Comparison of ENCODE assay signal across 2 cellular contexts in genomic region chr4:7394681-7395451, GRCh38.
TF ChIP-seq lines count a peak whose summit lies in the region.

No MANE protein-coding gene starts in this region.

TF ChIP-seq in SK-N-SH, 30 proteins besides CTCF, POLR2A, EP300 and RAD21:
- no peak for TF ChIP-seq FOXJ3 (CRISPR knock-in tag; IDR thresholded peaks at IDR 0.05)
- TF ChIP-seq RCOR1 (IDR thresholded peaks at IDR 0.05; ENCODE audit: low read length): no peak
- TF ChIP-seq ZBTB33 (IDR thresholded peaks at IDR 0.05; ENCODE audit: borderline replicate concordance, low read depth): no peak
- TF ChIP-seq YY1 (IDR thresholded peaks at IDR 0.05; ENCODE audit: low read depth): no peak
- TF ChIP-seq IRF3 (IDR thresholded peaks at IDR 0.05; ENCODE audit: low read depth, low read length): no peak
- TF ChIP-seq FOSL2 (IDR thresholded peaks at IDR 0.05; ENCODE audit: borderline replicate concordance, low read depth): no peak
- no peak for TF ChIP-seq TAF1 (IDR thresholded peaks at IDR 0.05; ENCODE audit: borderline replicate concordance, low read depth, low read length)
- TF ChIP-seq GABPA (IDR thresholded peaks at IDR 0.05; ENCODE audit: low read depth): no peak
- TF ChIP-seq TCF12 (IDR thresholded peaks at IDR 0.05): no peak
- TF ChIP-seq TEAD4 (IDR thresholded peaks at IDR 0.05; ENCODE audit: borderline replicate concordance, insufficient read depth): no peak

TF ChIP-seq in SK-N-SH treated with all-trans-retinoic acid at 6 μM for 48 hours, 23 proteins besides CTCF, POLR2A, EP300 and RAD21:
- TF ChIP-seq TSHZ2 (CRISPR knock-in tag; IDR thresholded peaks at IDR 0.05) (no peak), TCF4 (CRISPR knock-in tag; IDR thresholded peaks at IDR 0.05; ENCODE audit: borderline replicate concordance) (no peak), ZFP3 (CRISPR knock-in tag; IDR thresholded peaks at IDR 0.05) (no peak), CSDC2 (CRISPR knock-in tag; IDR thresholded peaks at IDR 0.05) (no peak), PPARA (CRISPR knock-in tag; IDR thresholded peaks at IDR 0.05; ENCODE audit: borderline replicate concordance) (no peak), OSR1 (CRISPR knock-in tag; IDR thresholded peaks at IDR 0.05) (no peak), ZNF70 (CRISPR knock-in tag; IDR thresholded peaks at IDR 0.05) (no peak), ESRRG (CRISPR knock-in tag; IDR thresholded peaks at IDR 0.05) (no peak), ZC3H10 (CRISPR knock-in tag; IDR thresholded peaks at IDR 0.05) (no peak), SNAI2 (CRISPR knock-in tag; IDR thresholded peaks at IDR 0.05) (no peak), ZFP30 (CRISPR knock-in tag; IDR thresholded peaks at IDR 0.05) (no peak), ZNF8 (CRISPR knock-in tag; IDR thresholded peaks at IDR 0.05) (no peak), ARNTL (CRISPR knock-in tag; IDR thresholded peaks at IDR 0.05; ENCODE audit: borderline replicate concordance, low read depth) (no peak), CREB5 (CRISPR knock-in tag; IDR thresholded peaks at IDR 0.05; ENCODE audit: low read depth) (no peak), GLIS3 (CRISPR knock-in tag; IDR thresholded peaks at IDR 0.05) (no peak), RARB (CRISPR knock-in tag; IDR thresholded peaks at IDR 0.05) (no peak), PATZ1 (CRISPR knock-in tag; IDR thresholded peaks at IDR 0.05; ENCODE audit: borderline replicate concordance) (no peak), TOX (CRISPR knock-in tag; IDR thresholded peaks at IDR 0.05; ENCODE audit: borderline replicate concordance) (no peak), BACH2 (CRISPR knock-in tag; IDR thresholded peaks at IDR 0.05; ENCODE audit: borderline replicate concordance) (no peak)
- TF ChIP-seq, protein P1, sequence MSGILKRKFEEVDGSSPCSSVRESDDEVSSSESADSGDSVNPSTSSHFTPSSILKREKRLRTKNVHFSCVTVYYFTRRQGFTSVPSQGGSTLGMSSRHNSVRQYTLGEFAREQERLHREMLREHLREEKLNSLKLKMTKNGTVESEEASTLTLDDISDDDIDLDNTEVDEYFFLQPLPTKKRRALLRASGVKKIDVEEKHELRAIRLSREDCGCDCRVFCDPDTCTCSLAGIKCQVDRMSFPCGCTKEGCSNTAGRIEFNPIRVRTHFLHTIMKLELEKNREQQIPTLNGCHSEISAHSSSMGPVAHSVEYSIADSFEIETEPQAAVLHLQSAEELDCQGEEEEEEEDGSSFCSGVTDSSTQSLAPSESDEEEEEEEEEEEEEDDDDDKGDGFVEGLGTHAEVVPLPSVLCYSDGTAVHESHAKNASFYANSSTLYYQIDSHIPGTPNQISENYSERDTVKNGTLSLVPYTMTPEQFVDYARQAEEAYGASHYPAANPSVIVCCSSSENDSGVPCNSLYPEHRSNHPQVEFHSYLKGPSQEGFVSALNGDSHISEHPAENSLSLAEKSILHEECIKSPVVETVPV (CRISPR knock-in tag; IDR thresholded peaks at IDR 0.05): no peak
